1 cellular context compared by ENCODE assay signal in genomic region chr13:26221399-26221720, GRCh38.
TF ChIP-seq lines count a peak whose summit lies in the region.

No MANE protein-coding gene starts in this region.

TF ChIP-seq in HEK293, 187 proteins besides CTCF, POLR2A, EP300 and RAD21 (continued from another document):
- TF ChIP-seq ZNF155 (tag by site-specific recombination; IDR thresholded peaks at IDR 0.05) (no peak), ZNF239 (tag by site-specific recombination; IDR thresholded peaks at IDR 0.05) (no peak), GFI1B (tag by site-specific recombination; IDR thresholded peaks at IDR 0.05) (no peak), AEBP2 (tag by site-specific recombination; IDR thresholded peaks at IDR 0.05; ENCODE audit: borderline replicate concordance) (no peak), KLF8 (tag by site-specific recombination; IDR thresholded peaks at IDR 0.05) (no peak)
